ENCODE assay signal across 1 cellular context in genomic region chr17:75034236-75034908, GRCh38.
A peak's percentile ranks its signal among the peaks of the same experiment; 100 is the strongest.
TF ChIP-seq lines count a peak whose summit lies in the region.

No MANE protein-coding gene starts in this region.

TF ChIP-seq in HEK293, 187 proteins besides CTCF, POLR2A, EP300 and RAD21 (continued from another document and continues in another):
- TF ChIP-seq PBX3 (CRISPR knock-in tag; IDR thresholded peaks at IDR 0.05) (no peak; the same call in 1 of the 2 replicates), ZNF292 (tag by site-specific recombination; IDR thresholded peaks at IDR 0.05; ENCODE audit: borderline replicate concordance, low read depth) (no peak), KLF9 (tag by site-specific recombination; IDR thresholded peaks at IDR 0.05; ENCODE audit: low read depth) (peak; percentile 57), TRIM28 (IDR thresholded peaks at IDR 0.05; ENCODE audit: borderline replicate concordance, low read length) (no peak), ZBTB26 (tag by site-specific recombination; optimal IDR thresholded peaks at IDR 0.05) (peak; percentile 67), ZNF335 (tag by site-specific recombination; conservative IDR thresholded peaks at IDR 0.05) (peak; percentile 97), IKZF3 (tag by site-specific recombination; IDR thresholded peaks at IDR 0.05) (peak; percentile 53), WT1 (tag by site-specific recombination; IDR thresholded peaks at IDR 0.05) (peak; percentile 40; the same call in 1 of the 2 replicates), FEZF1 (tag by site-specific recombination; IDR thresholded peaks at IDR 0.05) (peak; percentile 5; the same call in 1 of the 2 replicates), ZNF366 (tag by site-specific recombination; conservative IDR thresholded peaks at IDR 0.05) (no peak; the same call in 1 of the 2 replicates), PRDM4 (tag by site-specific recombination; IDR thresholded peaks at IDR 0.05) (peak; percentile 52; the same call in 1 of the 2 replicates), ZNF239 (tag by site-specific recombination; IDR thresholded peaks at IDR 0.05) (peak; percentile 14; the same call in 1 of the 2 replicates), ZNF362 (tag by site-specific recombination; IDR thresholded peaks at IDR 0.05) (no peak), ZNF169 (tag by site-specific recombination; IDR thresholded peaks at IDR 0.05) (no peak; the same call in 1 of the 2 replicates), ZNF416 (tag by site-specific recombination; IDR thresholded peaks at IDR 0.05) (0 out of 2 replicates have a peak, but pooled peaks have one; percentile 8), ZNF704 (tag by site-specific recombination; IDR thresholded peaks at IDR 0.05) (no peak), ZNF658 (tag by site-specific recombination; IDR thresholded peaks at IDR 0.05) (no peak), ZNF791 (tag by site-specific recombination; IDR thresholded peaks at IDR 0.05) (no peak), ZNF391 (tag by site-specific recombination; IDR thresholded peaks at IDR 0.05; ENCODE audit: borderline replicate concordance, low read depth) (peak; percentile 97), ZNF155 (tag by site-specific recombination; IDR thresholded peaks at IDR 0.05) (no peak), ZNF645 (tag by site-specific recombination; IDR thresholded peaks at IDR 0.05) (peak; percentile 41; the same call in 1 of the 2 replicates), KLF16 (tag by site-specific recombination; IDR thresholded peaks at IDR 0.05) (peak; percentile 84), ZNF639 (tag by site-specific recombination; IDR thresholded peaks at IDR 0.05) (peak; percentile 91), ZNF518A (tag by site-specific recombination; conservative IDR thresholded peaks at IDR 0.05; ENCODE audit: low read depth) (no peak), ZNF510 (tag by site-specific recombination; IDR thresholded peaks at IDR 0.05; ENCODE audit: insufficient replicate concordance) (no peak), ZNF626 (tag by site-specific recombination; IDR thresholded peaks at IDR 0.05) (no peak), ZNF660 (tag by site-specific recombination; IDR thresholded peaks at IDR 0.05) (peak; percentile 90), ZNF202 (tag by site-specific recombination; IDR thresholded peaks at IDR 0.05; ENCODE audit: borderline replicate concordance) (no peak), EGR2 (tag by site-specific recombination; IDR thresholded peaks at IDR 0.05; ENCODE audit: low read depth) (no peak), SCRT1 (tag by site-specific recombination; IDR thresholded peaks at IDR 0.05; ENCODE audit: borderline replicate concordance) (no peak), ZNF580 (tag by site-specific recombination; IDR thresholded peaks at IDR 0.05) (peak; percentile 96; the same call in 1 of the 2 replicates), ZNF404 (tag by site-specific recombination; IDR thresholded peaks at IDR 0.05) (no peak), ZNF837 (tag by site-specific recombination; IDR thresholded peaks at IDR 0.05) (no peak; the same call in 1 of the 2 replicates), ZNF423 (tag by site-specific recombination; IDR thresholded peaks at IDR 0.05) (no peak), REPIN1 (tag by site-specific recombination; IDR thresholded peaks at IDR 0.05; ENCODE audit: low read depth) (0 out of 2 replicates have a peak, but pooled peaks have one; percentile 15), ZNF248 (tag by site-specific recombination; IDR thresholded peaks at IDR 0.05) (no peak), ZNF664 (tag by site-specific recombination; IDR thresholded peaks at IDR 0.05) (no peak), KLF17 (tag by site-specific recombination; IDR thresholded peaks at IDR 0.05) (peak; percentile 78), ZNF624 (tag by site-specific recombination; IDR thresholded peaks at IDR 0.05) (peak; percentile 88; the same call in 1 of the 2 replicates), ZNF530 (tag by site-specific recombination; IDR thresholded peaks at IDR 0.05; ENCODE audit: low read depth) (no peak), KLF10 (tag by site-specific recombination; IDR thresholded peaks at IDR 0.05) (no peak), ZNF785 (tag by site-specific recombination; IDR thresholded peaks at IDR 0.05) (no peak), ZNF529 (tag by site-specific recombination; IDR thresholded peaks at IDR 0.05; ENCODE audit: insufficient replicate concordance) (no peak), ZNF433 (tag by site-specific recombination; IDR thresholded peaks at IDR 0.05; ENCODE audit: low read depth) (no peak), ZXDB (tag by site-specific recombination; IDR thresholded peaks at IDR 0.05) (0 out of 2 replicates have a peak, but pooled peaks have one; percentile 11), ZNF175 (tag by site-specific recombination; IDR thresholded peaks at IDR 0.05) (no peak)
- TF ChIP-seq, protein P1, sequence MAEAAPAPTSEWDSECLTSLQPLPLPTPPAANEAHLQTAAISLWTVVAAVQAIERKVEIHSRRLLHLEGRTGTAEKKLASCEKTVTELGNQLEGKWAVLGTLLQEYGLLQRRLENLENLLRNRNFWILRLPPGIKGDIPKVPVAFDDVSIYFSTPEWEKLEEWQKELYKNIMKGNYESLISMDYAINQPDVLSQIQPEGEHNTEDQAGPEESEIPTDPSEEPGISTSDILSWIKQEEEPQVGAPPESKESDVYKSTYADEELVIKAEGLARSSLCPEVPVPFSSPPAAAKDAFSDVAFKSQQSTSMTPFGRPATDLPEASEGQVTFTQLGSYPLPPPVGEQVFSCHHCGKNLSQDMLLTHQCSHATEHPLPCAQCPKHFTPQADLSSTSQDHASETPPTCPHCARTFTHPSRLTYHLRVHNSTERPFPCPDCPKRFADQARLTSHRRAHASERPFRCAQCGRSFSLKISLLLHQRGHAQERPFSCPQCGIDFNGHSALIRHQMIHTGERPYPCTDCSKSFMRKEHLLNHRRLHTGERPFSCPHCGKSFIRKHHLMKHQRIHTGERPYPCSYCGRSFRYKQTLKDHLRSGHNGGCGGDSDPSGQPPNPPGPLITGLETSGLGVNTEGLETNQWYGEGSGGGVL (tag by site-specific recombination; IDR thresholded peaks at IDR 0.05), result no peak
